17 cellular contexts compared by ENCODE assay signal in the genomic region with DNA sequence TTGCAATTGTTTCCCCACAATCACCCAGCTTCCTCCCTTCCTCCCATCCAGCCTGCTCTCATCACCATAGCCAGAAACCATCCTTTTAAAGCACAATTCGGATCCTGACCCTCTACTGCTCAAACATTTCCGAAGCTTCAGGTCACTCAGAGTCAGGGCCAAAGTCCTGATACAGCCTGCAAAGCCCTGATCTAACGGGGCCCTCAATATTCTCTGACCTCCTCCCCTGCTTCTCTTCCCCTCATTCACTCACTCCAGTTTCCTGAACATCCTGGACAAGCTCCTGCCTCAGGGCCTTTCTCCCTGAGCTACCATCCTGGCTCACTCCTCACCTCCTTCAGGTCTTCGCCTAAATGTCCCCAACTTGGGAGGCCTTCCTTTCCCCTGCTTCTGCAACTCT. TPM values are rescaled to one million over a fixed set of nuclear protein-coding genes. Genes with fewer than 3 reads are reported as not detected.
DNase-seq lines count a peak whose midpoint lies in the region; ATAC-seq, FAIRE-seq and TF ChIP-seq lines count a peak whose summit lies in the region.
"Had no signal": no experiment of that assay in that cellular context is flagged by ENCODE, and none has a peak within 500 bp of the region (broad histone marks: within the 10 kb centered on the region; RNA-seq: fewer than 3 reads in every experiment).

No MANE protein-coding gene starts in this region.

- no peaks in the 10 kb centered on the region for H4K20me1 ChIP-seq in endothelial cell of umbilical vein (replicated peaks; ENCODE audit: control insufficient read depth, extremely low read depth, insufficient read depth, low read length)

- ATAC-seq in stimulated activated naive CD8-positive, alpha-beta T cell treated with anti-CD3 and anti-CD28 coated beads, Interleukin-15, Interleukin-2, amounts not matched to agents 100 U/mL and 50 U/mL, for 24 hours: no peak
- ATAC-seq: CD8-positive, alpha-beta T cell had no signal

- no peaks in the 10 kb centered on the region for H3K79me2 ChIP-seq in endothelial cell of umbilical vein (ENCODE audit: control insufficient read depth, insufficient read depth, low read length)

- no peaks in the 10 kb centered on the region for H3K9me1 ChIP-seq in endothelial cell of umbilical vein (replicated peaks; ENCODE audit: control insufficient read depth, extremely low read depth, insufficient read depth, low read length)

- POLR2A ChIA-PET in endothelial cell of umbilical vein (lab: Charles Lee): no interaction called here

- DNase-seq in DMS53 (lab: John Stamatoyannopoulos, UW): peak; percentile 45
- no peak for DNase-seq in DMS53 treated with DMSO at 0.1 percent for 48 hours (lab: John Stamatoyannopoulos, UW; ENCODE audit: unreplicated experiment)
- DNase-seq in endothelial cell of umbilical vein (ENCODE audit: low read depth, low spot score): no peak
- no peak for DNase-seq in nephron progenitor cell
- DNase-seq in midbrain (lab: John Stamatoyannopoulos, UW): no peak
- no peak for DNase-seq in NCI-H2107 treated with DMSO at 0.1 percent for 48 hours (lab: John Stamatoyannopoulos, UW; ENCODE audit: unreplicated experiment)
- no peak for DNase-seq in stimulated activated naive CD8-positive, alpha-beta T cell treated with anti-CD3 and anti-CD28 coated beads, Interleukin-15, Interleukin-2, amounts not matched to agents 100 U/mL and 50 U/mL, for 24 hours
- DNase-seq: activated gamma-delta T cell treated with Interleukin-2 at 50 U/mL for 16 hours; CD8-positive, alpha-beta T cell; effector CD4-positive, alpha-beta T cell; MV-4-11; NK-92 treated with Interleukin-12 subunit alpha and Interleukin-12 subunit beta, amount 100 ng/mL, for 24 hours; SIG-M5; stimulated activated CD4-positive, alpha-beta T cell treated with anti-CD3 and anti-CD28 coated beads, Interleukin-2, amount 100 ng/mL, for 24 hours; stimulated activated CD8-positive, alpha-beta memory T cell treated with anti-CD3 and anti-CD28 coated beads, Interleukin-4, amount 100 ng/mL, for 48 hours had no signal

- CTCF ChIA-PET in endothelial cell of umbilical vein (lab: Charles Lee): interaction anchor here (1.1 to 1.7 kb wide), 8 partner anchors 9 to 133 kb away, joined by 3 to 6 read pairs (median 4); a partner anchor contains a TSS

- H3K4me1 ChIP-seq in HUES64 (ENCODE audit: insufficient read depth, low read length) (peaks cover 42% of the 10 kb centered on the region), endothelial cell of umbilical vein (ENCODE audit: control insufficient read depth, extremely low read depth, insufficient read depth, low read length) (peaks cover 29% of the 10 kb centered on the region)

- no peak overlapping the region for H3K4me3 Mint-ChIP-seq in nephron progenitor cell
- H3K4me3 Mint-ChIP-seq: CD8-positive, alpha-beta T cell had no signal

- peak overlapping the region; percentile 7; the same call in 1 of the 2 replicates for H3K27ac ChIP-seq in HUES64 (ENCODE audit: low read depth, low read length)
- H3K27ac ChIP-seq in endothelial cell of umbilical vein (ENCODE audit: insufficient read depth, low read depth, low read length): peak overlapping the region; percentile 82
- H3K27ac ChIP-seq: 22Rv1 had no signal

- H2AFZ ChIP-seq in endothelial cell of umbilical vein (ENCODE audit: low read depth, low read length): no peak overlapping the region

- intact Hi-C loops in endothelial cell of umbilical vein (cut with micrococcal nuclease): loop anchor here (2.0 kb wide), 1 partner anchor 46 kb away; a partner anchor contains a TSS

- 44% methylated on average over 4 of the region's 4 CpGs for WGBS in HUES64

- H3K27ac Mint-ChIP-seq in nephron progenitor cell: peak overlapping the region; percentile 1

- H3K4me1 Mint-ChIP-seq in nephron progenitor cell: peaks cover 61% of the 10 kb centered on the region

- H3K36me3 ChIP-seq in HUES64 (ENCODE audit: insufficient read depth, low read length) (no peaks in the 10 kb centered on the region), endothelial cell of umbilical vein (ENCODE audit: control insufficient read depth in 2 of 2, extremely low read depth in 1 of 2, insufficient read depth in 2 of 2, low read length in 2 of 2) (no peaks in the 10 kb centered on the region)

- no peaks in the 10 kb centered on the region for H3K9me3 Mint-ChIP-seq in nephron progenitor cell
- H3K9me3 Mint-ChIP-seq: CD8-positive, alpha-beta T cell had no signal

- H3K27me3 ChIP-seq in HUES64 (ENCODE audit: insufficient read depth, low read length) (no peaks in the 10 kb centered on the region), endothelial cell of umbilical vein (ENCODE audit: control insufficient read depth in 2 of 2, insufficient read depth in 2 of 2, low read length in 2 of 2) (no peaks in the 10 kb centered on the region)

- no peak overlapping the region for H3K4me3 ChIP-seq in HUES64 (ENCODE audit: low read length)
- no peak overlapping the region for H3K4me3 ChIP-seq in endothelial cell of umbilical vein (replicated peaks in 1 of 3; ENCODE audit: insufficient read depth in 1 of 3, low read depth in 1 of 3, low read length in 3 of 3)

- H3K9ac ChIP-seq in HUES64 (ENCODE audit: low read depth, low read length) (no peak overlapping the region), endothelial cell of umbilical vein (replicated peaks; ENCODE audit: extremely low read depth, insufficient read depth, low read length) (peak overlapping the region; percentile 54)

- H3K9me3 ChIP-seq in HUES64 (ENCODE audit: insufficient read depth, low read depth, low read length): no peaks in the 10 kb centered on the region
- H3K9me3 ChIP-seq in endothelial cell of umbilical vein (replicated peaks; ENCODE audit: control insufficient read depth, insufficient read depth, low read length): no peaks in the 10 kb centered on the region

- FAIRE-seq in endothelial cell of umbilical vein (lab: Jason Lieb, UNC): no peak

- TF ChIP-seq POLR2A in endothelial cell of umbilical vein (IDR thresholded peaks at IDR 0.05; ENCODE audit: low read depth, low read length): no peak

- H3K36me3 Mint-ChIP-seq in nephron progenitor cell (ENCODE audit: low read depth): no peaks in the 10 kb centered on the region

- peak overlapping the region; percentile 10 for H3K4me2 ChIP-seq in endothelial cell of umbilical vein (ENCODE audit: insufficient read depth, low read length)

- TF ChIP-seq CTCF in endothelial cell of umbilical vein (IDR thresholded peaks at IDR 0.05; ENCODE audit: extremely low read depth in 1 of 2, insufficient read depth in 1 of 2, low read depth in 1 of 2, low read length in 2 of 2): no peak
- TF ChIP-seq CTCF in nephron progenitor cell (IDR thresholded peaks at IDR 0.05): no peak

- no TSS peak for BruUV-seq in endothelial cell of umbilical vein (replicated peaks; lab: Mats Ljungman, UMichigan)

- peaks cover 6% of the 10 kb centered on the region for H3K27me3 Mint-ChIP-seq in nephron progenitor cell (ENCODE audit: low read depth, poor library complexity)

- dilution Hi-C loops in endothelial cell of umbilical vein (cut with MboI; ENCODE audit: extremely low pct_ligation_motif_present, low sequenced_read_pairs): no loop called here

TF ChIP-seq in endothelial cell of umbilical vein, 7 proteins besides CTCF, POLR2A, EP300 and RAD21:
- TF ChIP-seq POLR2AphosphoS5 (IDR thresholded peaks at IDR 0.05; ENCODE audit: insufficient read depth, low read depth, low read length) (no peak), MYC (IDR thresholded peaks at IDR 0.05; ENCODE audit: low read depth, low read length) (no peak), FOS (IDR thresholded peaks at IDR 0.05; ENCODE audit: borderline replicate concordance, insufficient read depth, low read length) (no peak), GATA2 (IDR thresholded peaks at IDR 0.05; ENCODE audit: insufficient read depth, insufficient read length, low read depth, low read length) (no peak), JUN (IDR thresholded peaks at IDR 0.05; ENCODE audit: borderline replicate concordance, insufficient read depth, insufficient read length, low read depth) (no peak), EZH2 (IDR thresholded peaks at IDR 0.05; ENCODE audit: borderline replicate concordance, low read depth, low read length, severe bottlenecking) (no peak)
- TF ChIP-seq, protein P1, sequence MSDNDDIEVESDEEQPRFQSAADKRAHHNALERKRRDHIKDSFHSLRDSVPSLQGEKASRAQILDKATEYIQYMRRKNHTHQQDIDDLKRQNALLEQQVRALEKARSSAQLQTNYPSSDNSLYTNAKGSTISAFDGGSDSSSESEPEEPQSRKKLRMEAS (IDR thresholded peaks at IDR 0.05; ENCODE audit: insufficient read depth, insufficient read length): no peak
TF ChIP-seq in endothelial cell of umbilical vein: peak in this region for 0.

RNA-seq across cellular contexts. Expression of a gene that starts 46.1 kb away (rescaled TPM):
- 3.1 TPM for polyA plus RNA-seq in HUES64 (2013, experiment 1 of 2)
- polyA plus RNA-seq in HUES64 (2013, experiment 2 of 2): 2.4 TPM
- total RNA-seq in endothelial cell of umbilical vein: 15.9 and 21.4 TPM in 2 replicates
- 4.2 and 4.4 TPM in 2 replicates for polyA plus RNA-seq in endothelial cell of umbilical vein
- 3.0 and 3.3 TPM in 2 replicates for polyA plus RNA-seq in endothelial cell of umbilical vein (2011; cell fraction: cytosol; rRNA removed)
- polyA plus RNA-seq in endothelial cell of umbilical vein (2011; cell fraction: nucleus; rRNA removed): 16.4 and 17.2 TPM in 2 replicates
- 8.9 and 10.9 TPM in 2 replicates for polyA plus RNA-seq in endothelial cell of umbilical vein (2012)
- polyA minus RNA-seq in endothelial cell of umbilical vein: 10.4 and 13.7 TPM in 2 replicates
- 4.4 TPM for polyA minus RNA-seq in endothelial cell of umbilical vein (2011; cell fraction: cytosol; rRNA and poly(A)+ RNA removed)
- 14.5 and 16.8 TPM in 2 replicates for polyA minus RNA-seq in endothelial cell of umbilical vein (2011; cell fraction: nucleus; rRNA and poly(A)+ RNA removed)
